19 cellular contexts compared by ENCODE assay signal in genomic region chr16:78059806-78060205, GRCh38. TPM values are rescaled to one million over a fixed set of nuclear protein-coding genes. Genes with fewer than 3 reads are reported as not detected.
"Had no signal": no experiment of that assay in that cellular context is flagged by ENCODE, and none has a peak within 500 bp of the region (broad histone marks: within the 10 kb centered on the region; RNA-seq: fewer than 3 reads in every experiment).

No MANE protein-coding gene starts in this region.

RNA-seq across cellular contexts. Expression of gene CLEC3A, which starts 37.5 kb away (rescaled TPM):
- total RNA-seq: activated naive CD4-positive, alpha-beta T cell treated with anti-CD3 and anti-CD28 coated beads for 36 hours; activated naive CD4-positive, alpha-beta T cell treated with anti-CD3 and anti-CD28 coated beads, Interleukin-2, amount 50 U/mL, for 72 hours; activated naive CD8-positive, alpha-beta T cell treated with anti-CD3 and anti-CD28 coated beads for 36 hours; activated naive CD8-positive, alpha-beta T cell treated with anti-CD3 and anti-CD28 coated beads, Interleukin-2, amount 10 ng/mL, durations not matched to agents 7 days and 5 days; activated T-cell treated with anti-CD3 and anti-CD28 coated beads, Interleukin-2, amount 50 U/mL, for 4 hours; activated T-cell treated with anti-CD3 and anti-CD28 coated beads, Interleukin-2, amount 50 U/mL, for 72 hours; activated T-helper 1 cell treated with anti-CD3 and anti-CD28 coated beads, Interleukin-12 subunit alpha, Interleukin-12 subunit beta, Interleukin-2, Interleukin-4 antibody, amounts not matched to agents 30 ng/mL and 10 ng/mL and 1 ng/mL, durations not matched to agents 14 hours and 24 hours and 36 hours; activated T-helper 17 cell treated with anti-CD3 and anti-CD28 coated beads, Interleukin-2, amount 50 U/mL, for 72 hours; activated T-helper 2 cell treated with anti-CD3 and anti-CD28 coated beads, Interferon-gamma antibody, Interleukin-2, Interleukin-4, amounts not matched to agents 10 μg/mL and 5 μg/mL and 100 μg/mL, durations not matched to agents 14 hours and 24 hours and 36 hours; adrenal gland; aorta; ascending aorta; astrocyte; body of pancreas; bronchial epithelial cell; cardiac muscle cell; cardiac septum; cerebellum had no signal
- polyA plus RNA-seq: adipose tissue, adrenal gland, aorta, cardiac muscle cell had no signal
